In the genomic region with DNA sequence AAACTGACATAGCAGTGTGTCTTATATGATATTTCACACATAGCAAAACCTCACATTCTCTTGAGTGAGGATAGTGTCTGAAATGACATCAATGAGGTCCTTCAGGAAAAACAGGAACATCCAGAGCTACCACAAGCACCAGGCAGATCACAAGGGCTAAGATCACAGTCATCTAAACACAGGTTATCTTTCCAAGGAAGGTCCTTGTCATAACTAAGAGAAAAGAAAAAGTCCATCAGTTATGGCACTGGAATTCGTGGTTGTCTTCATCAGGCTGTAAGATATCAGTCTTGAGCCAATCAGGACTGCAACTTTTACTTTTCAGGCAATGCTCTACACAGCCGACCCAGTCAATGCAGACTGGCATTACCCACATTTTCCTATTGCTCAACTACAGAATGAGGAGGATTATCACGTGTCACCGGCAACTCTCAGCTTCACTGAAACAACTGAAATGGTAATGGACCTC, we compare ENCODE assay signal across 8 cellular contexts. TPM values are rescaled to one million over a fixed set of nuclear protein-coding genes. Genes with fewer than 3 reads are reported as not detected.
DNase-seq lines count a peak whose midpoint lies in the region; ATAC-seq and TF ChIP-seq lines count a peak whose summit lies in the region.

No MANE protein-coding gene starts in this region.

- no peak for ATAC-seq in T-helper 17 cell

- H3K9ac ChIP-seq in colonic mucosa (ENCODE audit: low read depth in 2 of 2, low read length in 2 of 2): no peak overlapping the region

- peaks cover 31% of the 10 kb centered on the region for H3K36me3 Mint-ChIP-seq in nephron progenitor cell (ENCODE audit: low read depth)
- no peaks in the 10 kb centered on the region for H3K36me3 Mint-ChIP-seq in T-helper 17 cell (ENCODE audit: low read depth)

- peaks cover 9% of the 10 kb centered on the region for H3K4me1 Mint-ChIP-seq in nephron progenitor cell
- peaks cover 11% of the 10 kb centered on the region for H3K4me1 Mint-ChIP-seq in T-helper 17 cell

- no peak for TF ChIP-seq CTCF in AG10803 (conservative IDR thresholded peaks at IDR 0.05; ENCODE audit: low read length)
- TF ChIP-seq CTCF in NB4 (IDR thresholded peaks at IDR 0.05; ENCODE audit: low read depth, low read length): no peak
- no peak for TF ChIP-seq CTCF in colonic mucosa (IDR thresholded peaks at IDR 0.05)
- no peak for TF ChIP-seq CTCF in nephron progenitor cell (IDR thresholded peaks at IDR 0.05)

- H3K4me3 Mint-ChIP-seq in nephron progenitor cell (no peak overlapping the region), T-helper 17 cell (no peak overlapping the region)

- peaks cover 3% of the 10 kb centered on the region for H3K27me3 Mint-ChIP-seq in nephron progenitor cell (ENCODE audit: low read depth, poor library complexity)
- H3K27me3 Mint-ChIP-seq in T-helper 17 cell: peaks cover 47% of the 10 kb centered on the region

- H3K27ac ChIP-seq in colonic mucosa: peak overlapping the region; percentile 34

- H3K9me3 ChIP-seq in colonic mucosa: no peaks in the 10 kb centered on the region
- no peaks in the 10 kb centered on the region for H3K9me3 ChIP-seq in T-helper 17 cell (ENCODE audit: control insufficient read depth, low read length, poor library complexity, severe bottlenecking)

- DNase-seq in AG10803 (ENCODE audit: low read depth) (peak; percentile 77), NB4 (ENCODE audit: low read depth) (peak; percentile 49), colonic mucosa (no peak), nephron progenitor cell (no peak), iPS-NIHi7 (ENCODE audit: extremely low spot score) (no peak), NCI-H524 (lab: John Stamatoyannopoulos, UW) (no peak), cerebellar nuclear complex (lab: John Stamatoyannopoulos, UW) (no peak), T-helper 17 cell (no peak)

- H3K27ac Mint-ChIP-seq in nephron progenitor cell (peak overlapping the region; percentile 7), T-helper 17 cell (no peak overlapping the region)

- peaks cover 6% of the 10 kb centered on the region for H3K36me3 ChIP-seq in colonic mucosa

- TF ChIP-seq POLR2A in NB4 (IDR thresholded peaks at IDR 0.05; ENCODE audit: extremely low read depth, insufficient read length): no peak

- H3K27me3 ChIP-seq in colonic mucosa: no peaks in the 10 kb centered on the region

- H3K4me3 ChIP-seq in AG10803 (ENCODE audit: low read length) (peak overlapping the region; percentile 32), NB4 (ENCODE audit: low read depth, low read length) (no peak overlapping the region), colonic mucosa (no peak overlapping the region)

- peaks cover 5% of the 10 kb centered on the region for H3K4me1 ChIP-seq in colonic mucosa

- H3K9me3 Mint-ChIP-seq in nephron progenitor cell: peaks cover 12% of the 10 kb centered on the region

- intact Hi-C loops in colonic mucosa (cut with DNase I): no loop called here

RNA-seq across cellular contexts. Expression of a gene that starts 26.4 kb away (rescaled TPM):
- total RNA-seq in colonic mucosa: 100 to 1,000 TPM in 1 of 2 donors, 10 to 100 TPM in 1; 76.2 to 134 TPM
- 1 to 10 TPM in 1 of 2 donors, under 1 TPM in 1; 0.57 to 2.6 TPM for total RNA-seq in T-helper 17 cell

RNA-seq across cellular contexts. Expression of a gene that starts 54.9 kb away (rescaled TPM):
- total RNA-seq in colonic mucosa (100 to 1,000 TPM in 1 of 2 donors, 10 to 100 TPM in 1; 93.9 to 163 TPM), T-helper 17 cell (10 to 100 TPM; 48.6 to 53.1 TPM)

Comparison
In these comparisons a context has a peak if more than half of its experiments do, and no peak if none do; other contexts are left out.
1. DNase-seq: peak in AG10803 (single experiment) and NB4 (single experiment); none in colonic mucosa (single experiment), nephron progenitor cell (single experiment), iPS-NIHi7 (single experiment), NCI-H524 (0 of 2), cerebellar nuclear complex (0 of 2) and T-helper 17 cell (0 of 3).
2. RNA of a gene that starts 26.4 kb away (total RNA-seq): 76.2 to 134 TPM in colonic mucosa; 0.57 to 2.6 TPM in T-helper 17 cell; every median in the first group is over 10 times any median in the second.